Comparison of ENCODE assay signal across 1 cellular context in genomic region chr16:12099451-12100123, GRCh38.
A peak's percentile ranks its signal among the peaks of the same experiment; 100 is the strongest.
TF ChIP-seq lines count a peak whose summit lies in the region.

No MANE protein-coding gene starts in this region.

TF ChIP-seq in HepG2, 621 proteins besides CTCF, POLR2A, EP300 and RAD21 (continued from another document and continues in another):
- TF ChIP-seq PLSCR1 (CRISPR knock-in tag; IDR thresholded peaks at IDR 0.05; ENCODE audit: borderline replicate concordance) (no peak), HOXA5 (CRISPR knock-in tag; IDR thresholded peaks at IDR 0.05) (no peak), MLX (CRISPR knock-in tag; IDR thresholded peaks at IDR 0.05) (no peak), CREBL2 (CRISPR knock-in tag; IDR thresholded peaks at IDR 0.05; ENCODE audit: borderline replicate concordance) (no peak), ZNF143 (CRISPR knock-in tag; IDR thresholded peaks at IDR 0.05) (no peak), RAD51 (IDR thresholded peaks at IDR 0.05; ENCODE audit: borderline replicate concordance) (no peak), ZBTB46 (CRISPR knock-in tag; IDR thresholded peaks at IDR 0.05; ENCODE audit: borderline replicate concordance) (no peak), ZNF720 (CRISPR knock-in tag; IDR thresholded peaks at IDR 0.05) (no peak), ZBTB39 (CRISPR knock-in tag; IDR thresholded peaks at IDR 0.05) (no peak), ARNTL (CRISPR knock-in tag; IDR thresholded peaks at IDR 0.05) (no peak; the same call in 1 of the 2 replicates), SPEN (CRISPR knock-in tag; IDR thresholded peaks at IDR 0.05; ENCODE audit: low read depth) (peak; percentile 19; the same call in 1 of the 2 replicates), ARHGAP35 (CRISPR knock-in tag; IDR thresholded peaks at IDR 0.05; ENCODE audit: borderline replicate concordance) (peak; percentile 59; the same call in 1 of the 2 replicates), PCBP1 (IDR thresholded peaks at IDR 0.05; ENCODE audit: borderline replicate concordance, low read depth, low read length) (no peak), ZNF850 (CRISPR knock-in tag; conservative IDR thresholded peaks at IDR 0.05) (no peak), CBX1 (IDR thresholded peaks at IDR 0.05; ENCODE audit: low read depth) (no peak), MAFF (IDR thresholded peaks at IDR 0.05; ENCODE audit: low read depth, low read length) (no peak), KAT2B (IDR thresholded peaks at IDR 0.05; ENCODE audit: borderline replicate concordance, low read depth, low read length) (no peak), FOXK1 (CRISPR knock-in tag; IDR thresholded peaks at IDR 0.05; ENCODE audit: borderline replicate concordance, low read depth) (no peak), MEIS2 (CRISPR knock-in tag; IDR thresholded peaks at IDR 0.05) (no peak), CC2D1A (CRISPR knock-in tag; IDR thresholded peaks at IDR 0.05) (no peak), POLR2G (IDR thresholded peaks at IDR 0.05; ENCODE audit: low read depth, low read length) (no peak), ZSCAN20 (CRISPR knock-in tag; IDR thresholded peaks at IDR 0.05; ENCODE audit: borderline replicate concordance) (no peak), SAP130 (CRISPR knock-in tag; IDR thresholded peaks at IDR 0.05; ENCODE audit: low read depth) (no peak), DNMT1 (CRISPR knock-in tag; IDR thresholded peaks at IDR 0.05) (peak; percentile 85; the same call in 1 of the 2 replicates), BHLHE40 (IDR thresholded peaks at IDR 0.05; ENCODE audit: low read length) (no peak), ZNF644 (CRISPR knock-in tag; IDR thresholded peaks at IDR 0.05; ENCODE audit: low read depth) (no peak), FOXK2 (IDR thresholded peaks at IDR 0.05) (no peak), ZNF30 (CRISPR knock-in tag; IDR thresholded peaks at IDR 0.05) (no peak), FOXA1 (IDR thresholded peaks at IDR 0.05) (no peak), FOXA1 (CRISPR knock-in tag; IDR thresholded peaks at IDR 0.05) (no peak), ZC3H4 (CRISPR knock-in tag; IDR thresholded peaks at IDR 0.05; ENCODE audit: borderline replicate concordance) (no peak), HNF4G (IDR thresholded peaks at IDR 0.05; ENCODE audit: borderline replicate concordance, low read depth, low read length) (no peak), HNF4G (CRISPR knock-in tag; IDR thresholded peaks at IDR 0.05; ENCODE audit: borderline replicate concordance, low read depth) (0 out of 2 replicates have a peak, but pooled peaks have one; percentile 6), MTERF4 (CRISPR knock-in tag; IDR thresholded peaks at IDR 0.05) (0 out of 2 replicates have a peak, but pooled peaks have one; percentile 33), SOX5 (CRISPR knock-in tag; IDR thresholded peaks at IDR 0.05; ENCODE audit: borderline replicate concordance) (no peak), ARID2 (CRISPR knock-in tag; IDR thresholded peaks at IDR 0.05; ENCODE audit: borderline replicate concordance) (no peak), ATF2 (CRISPR knock-in tag; IDR thresholded peaks at IDR 0.05) (no peak), MAX (IDR thresholded peaks at IDR 0.05) (no peak), TERF1 (CRISPR knock-in tag; IDR thresholded peaks at IDR 0.05) (no peak), NCOA1 (CRISPR knock-in tag; IDR thresholded peaks at IDR 0.05) (peak; percentile 66; the same call in 1 of the 2 replicates), ZZZ3 (CRISPR knock-in tag; IDR thresholded peaks at IDR 0.05; ENCODE audit: borderline replicate concordance) (no peak), ZNF780A (CRISPR knock-in tag; IDR thresholded peaks at IDR 0.05) (no peak), TFAP4 (IDR thresholded peaks at IDR 0.05; ENCODE audit: borderline replicate concordance, low read depth) (no peak), ZBTB40 (IDR thresholded peaks at IDR 0.05) (no peak), ZBTB40 (CRISPR knock-in tag; IDR thresholded peaks at IDR 0.05) (peak; percentile 78; the same call in 1 of the 2 replicates), PHF5A (CRISPR knock-in tag; IDR thresholded peaks at IDR 0.05; ENCODE audit: low read depth, unreplicated experiment) (no peak), ZMAT3 (CRISPR knock-in tag; conservative IDR thresholded peaks at IDR 0.05) (no peak), ZFP82 (CRISPR knock-in tag; IDR thresholded peaks at IDR 0.05; ENCODE audit: borderline replicate concordance) (no peak)
